Comparison of ENCODE assay signal across 10 cellular contexts in the genomic region with DNA sequence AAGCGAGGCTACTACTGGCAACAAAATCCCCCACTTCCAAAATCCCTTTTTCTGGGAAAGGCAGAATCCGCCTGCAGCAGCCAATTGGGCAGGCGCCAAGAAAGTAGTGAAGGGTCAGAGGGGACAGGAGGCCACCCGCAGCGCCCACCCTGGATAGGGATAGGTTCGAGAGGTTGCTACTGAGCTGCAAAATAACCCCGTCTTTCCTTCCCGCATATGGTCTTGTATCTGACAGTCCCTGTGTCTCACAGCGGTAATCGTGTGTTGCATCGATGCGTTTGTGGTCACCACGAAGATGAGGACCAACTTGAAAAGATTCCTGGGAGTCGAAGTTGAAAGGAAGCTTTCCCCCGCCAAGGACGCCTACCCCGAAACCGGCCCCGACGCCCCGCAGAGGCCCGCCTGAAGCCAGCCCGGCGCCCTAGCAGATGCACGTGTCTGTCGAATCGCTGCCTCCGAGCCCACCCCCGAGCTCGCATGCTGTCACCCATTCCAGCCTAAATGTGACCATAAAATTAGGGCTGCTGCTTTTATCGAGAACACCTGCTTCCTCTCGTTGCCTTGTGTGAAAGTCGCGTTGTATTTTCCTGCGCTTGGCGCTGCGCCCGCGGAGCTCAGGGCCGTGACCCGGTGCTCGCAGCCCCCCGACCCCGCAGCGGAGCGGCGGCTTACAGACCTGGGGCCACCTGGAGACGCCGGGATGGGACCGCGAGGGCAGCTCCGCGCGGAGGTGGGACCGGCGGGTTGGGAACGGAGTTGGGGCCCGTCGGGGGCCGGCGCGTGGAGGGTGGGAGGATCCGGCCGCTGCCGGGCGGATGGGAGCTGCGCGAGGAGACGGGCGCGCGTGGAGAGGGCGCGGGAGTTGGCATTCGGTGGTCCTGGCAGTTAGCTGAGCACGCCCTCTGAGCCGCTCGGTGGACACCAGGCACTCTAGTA. TPM values are rescaled to one million over a fixed set of nuclear protein-coding genes. Genes with fewer than 3 reads are reported as not detected.
DNase-seq lines count a peak whose midpoint lies in the region; ATAC-seq and TF ChIP-seq lines count a peak whose summit lies in the region.
"Had no signal": no experiment of that assay in that cellular context is flagged by ENCODE, and none has a peak within 500 bp of the region (broad histone marks: within the 10 kb centered on the region; RNA-seq: fewer than 3 reads in every experiment).

Gene CMTM2 (plus strand): TSS at position 868 of the 936 bp plus-strand sequence. CDS start 145 bp downstream, outside the sequence.

- no peak within 1 kb of the TSS for H3K27ac ChIP-seq in OCI-LY7 (ENCODE audit: low read depth, low read length, poor library complexity, severe bottlenecking)

- H3K36me3 ChIP-seq in kidney epithelial cell (ENCODE audit: control insufficient read depth, insufficient read depth, low read length) (no peaks in the 10 kb centered on the region), OCI-LY7 (ENCODE audit: insufficient read depth, low read length) (no peaks in the 10 kb centered on the region)

- intact Hi-C loops in OCI-LY7 (cut with micrococcal nuclease; ENCODE audit: unreplicated experiment), result no loop called here

- peaks cover 5% of the 10 kb centered on the region for H3K36me3 Mint-ChIP-seq in activated CD4-positive, alpha-beta T cell treated with anti-CD3 and anti-CD28 coated beads, Interleukin-2, amount 10 ng/mL, durations not matched to agents 7 days and 5 days (ENCODE audit: low read depth)
- H3K36me3 Mint-ChIP-seq in activated naive CD8-positive, alpha-beta T cell treated with anti-CD3 and anti-CD28 coated beads for 36 hours, result no peaks in the 10 kb centered on the region

- CTCF ChIA-PET in activated CD4-positive, alpha-beta T cell treated with anti-CD3 and anti-CD28 coated beads, Interleukin-2, amount 10 ng/mL, durations not matched to agents 7 days and 5 days (lab: Charles Lee), result interaction anchor here (0.6 to 3.1 kb wide), 11 partner anchors 8 to 289 kb away, joined by 3 to 14 read pairs (median 5); partner anchors contain the start of gene CKLF
- CTCF ChIA-PET in OCI-LY7 (lab: Charles Lee; ENCODE audit: unreplicated experiment), result no interaction called here

- no peaks in the 10 kb centered on the region for H3K79me2 ChIP-seq in OCI-LY7 (ENCODE audit: insufficient read depth, low read depth, low read length)

- BruUV-seq in OCI-LY7 (replicated peaks; lab: Mats Ljungman, UMichigan), result no TSS peak

- peaks cover 16% of the 10 kb centered on the region for H3K27me3 ChIP-seq in kidney epithelial cell (ENCODE audit: control insufficient read depth, insufficient read depth, low read length)

- H3K4me1 Mint-ChIP-seq in activated CD4-positive, alpha-beta T cell treated with anti-CD3 and anti-CD28 coated beads, Interleukin-2, amount 10 ng/mL, durations not matched to agents 7 days and 5 days, result peaks cover 13% of the 10 kb centered on the region
- H3K4me1 Mint-ChIP-seq in activated naive CD8-positive, alpha-beta T cell treated with anti-CD3 and anti-CD28 coated beads for 36 hours, result peaks cover 10% of the 10 kb centered on the region
- peaks cover 31% of the 10 kb centered on the region for H3K4me1 Mint-ChIP-seq in stimulated activated naive CD8-positive, alpha-beta T cell treated with anti-CD3 and anti-CD28 coated beads, Interleukin-15, amount 100 ng/mL, for 72 hours

- no peak within 1 kb of the TSS for H3K27ac Mint-ChIP-seq in activated CD4-positive, alpha-beta T cell treated with anti-CD3 and anti-CD28 coated beads, Interleukin-2, amount 10 ng/mL, durations not matched to agents 7 days and 5 days
- no peak within 1 kb of the TSS for H3K27ac Mint-ChIP-seq in activated naive CD8-positive, alpha-beta T cell treated with anti-CD3 and anti-CD28 coated beads for 36 hours
- H3K27ac Mint-ChIP-seq in stimulated activated naive CD8-positive, alpha-beta T cell treated with anti-CD3 and anti-CD28 coated beads, Interleukin-15, amount 100 ng/mL, for 72 hours, result peak within 1 kb of the TSS; percentile 24 to 76

- H3K9me3 Mint-ChIP-seq in activated CD4-positive, alpha-beta T cell treated with anti-CD3 and anti-CD28 coated beads, Interleukin-2, amount 10 ng/mL, durations not matched to agents 7 days and 5 days, result no peaks in the 10 kb centered on the region
- H3K9me3 Mint-ChIP-seq in activated naive CD8-positive, alpha-beta T cell treated with anti-CD3 and anti-CD28 coated beads for 36 hours, result no peaks in the 10 kb centered on the region
- no peaks in the 10 kb centered on the region for H3K9me3 Mint-ChIP-seq in stimulated activated naive CD8-positive, alpha-beta T cell treated with anti-CD3 and anti-CD28 coated beads, Interleukin-15, amount 100 ng/mL, for 72 hours

- H3K4me3 Mint-ChIP-seq in activated CD4-positive, alpha-beta T cell treated with anti-CD3 and anti-CD28 coated beads, Interleukin-2, amount 10 ng/mL, durations not matched to agents 7 days and 5 days, result peak within 1 kb of the TSS; percentile 16
- peak within 1 kb of the TSS; percentile 54 for H3K4me3 Mint-ChIP-seq in activated naive CD8-positive, alpha-beta T cell treated with anti-CD3 and anti-CD28 coated beads for 36 hours
- peak within 1 kb of the TSS; percentile 70 to 77 for H3K4me3 Mint-ChIP-seq in stimulated activated naive CD8-positive, alpha-beta T cell treated with anti-CD3 and anti-CD28 coated beads, Interleukin-15, amount 100 ng/mL, for 72 hours

- H3K4me2 ChIP-seq in OCI-LY7 (ENCODE audit: low read length), result no peak within 1 kb of the TSS

- POLR2A ChIA-PET in activated CD4-positive, alpha-beta T cell treated with anti-CD3 and anti-CD28 coated beads, Interleukin-2, amount 10 ng/mL, durations not matched to agents 7 days and 5 days (lab: Charles Lee), result no interaction called here
- POLR2A ChIA-PET in OCI-LY7 (lab: Charles Lee), result interaction anchor here (0.6 kb wide), 1 partner anchor 115 kb away, joined by 4 read pairs; no protein-coding TSS in a partner anchor

- TF ChIP-seq CTCF in kidney epithelial cell (IDR thresholded peaks at IDR 0.05; ENCODE audit: insufficient read depth, low read length, poor library complexity, severe bottlenecking) (no peak), OCI-LY7 (conservative IDR thresholded peaks at IDR 0.05; ENCODE audit: low read length) (no peak)

- DNase-seq in activated CD4-positive, alpha-beta T cell treated with anti-CD3 and anti-CD28 coated beads, Interleukin-2, amount 10 ng/mL, durations not matched to agents 7 days and 5 days, result no peak
- DNase-seq in activated CD4-positive, alpha-beta T cell treated with anti-CD3 and anti-CD28 coated beads for 1 hour, result no peak
- no peak for DNase-seq in activated naive CD8-positive, alpha-beta T cell treated with anti-CD3 and anti-CD28 coated beads for 36 hours
- DNase-seq in kidney epithelial cell (ENCODE audit: low read depth) (no peak), OCI-LY7 (ENCODE audit: low spot score) (no peak), OCI-M2 (lab: John Stamatoyannopoulos, UW; ENCODE audit: unreplicated experiment) (no peak)
- DNase-seq in stimulated activated naive CD8-positive, alpha-beta T cell treated with anti-CD3 and anti-CD28 coated beads, Interleukin-15, amount 100 ng/mL, for 72 hours, result no peak
- no peak for DNase-seq in activated CD4-positive, CD25-positive, alpha-beta regulatory T cell (lab: John Stamatoyannopoulos, UW)
- DNase-seq: SHP77 treated with DMSO at 0.1 percent for 48 hours had no signal

- peaks cover 40% of the 10 kb centered on the region for H3K27me3 Mint-ChIP-seq in activated CD4-positive, alpha-beta T cell treated with anti-CD3 and anti-CD28 coated beads, Interleukin-2, amount 10 ng/mL, durations not matched to agents 7 days and 5 days
- H3K27me3 Mint-ChIP-seq in activated naive CD8-positive, alpha-beta T cell treated with anti-CD3 and anti-CD28 coated beads for 36 hours, result peaks cover 37% of the 10 kb centered on the region
- peaks cover 49% of the 10 kb centered on the region for H3K27me3 Mint-ChIP-seq in stimulated activated naive CD8-positive, alpha-beta T cell treated with anti-CD3 and anti-CD28 coated beads, Interleukin-15, amount 100 ng/mL, for 72 hours

- no peaks in the 10 kb centered on the region for H4K20me1 ChIP-seq in OCI-LY7 (ENCODE audit: insufficient read depth, low read length)

- ATAC-seq in stimulated activated naive CD8-positive, alpha-beta T cell treated with anti-CD3 and anti-CD28 coated beads, Interleukin-15, amount 100 ng/mL, for 72 hours, result peak; percentile 58
- ATAC-seq: left lobe of liver had no signal

- H3K9me3 ChIP-seq in OCI-LY7 (ENCODE audit: low read length), result no peaks in the 10 kb centered on the region

- H3K9me2 ChIP-seq in OCI-LY7 (ENCODE audit: insufficient read depth, low read length), result no peaks in the 10 kb centered on the region

- H2AFZ ChIP-seq in OCI-LY7 (ENCODE audit: low read length), result no peak within 1 kb of the TSS

- H3K4me3 ChIP-seq in kidney epithelial cell (ENCODE audit: low read depth, low read length) (peak within 1 kb of the TSS; percentile 19), OCI-LY7 (ENCODE audit: low read depth, low read length, poor library complexity, severe bottlenecking) (no peak within 1 kb of the TSS)

- no peaks in the 10 kb centered on the region for H3K4me1 ChIP-seq in OCI-LY7 (ENCODE audit: insufficient read depth, low read length, poor library complexity, severe bottlenecking)

RNA-seq across cellular contexts. Expression of gene CMTM2, which starts in this region (rescaled TPM):
- total RNA-seq in activated CD4-positive, alpha-beta T cell treated with anti-CD3 and anti-CD28 coated beads, Interleukin-2, amount 10 ng/mL, durations not matched to agents 7 days and 5 days, result under 1 TPM; 0.73 to 0.97 TPM
- not detected for total RNA-seq in activated naive CD8-positive, alpha-beta T cell treated with anti-CD3 and anti-CD28 coated beads for 36 hours
- 0.54 and 1.4 TPM in 2 replicates for total RNA-seq in kidney epithelial cell
- total RNA-seq in OCI-LY7 (2014; rRNA removed; shearing (Covaris generic)), result 0.19 TPM in 1 of 2 replicates, not detected in the other
- total RNA-seq in OCI-LY7 (2022), result 0.91 TPM in 1 of 2 replicates, not detected in the other
- total RNA-seq: left lobe of liver had no signal

Comparison
In these comparisons a context has a peak if more than half of its experiments do, and no peak if none do; other contexts are left out.
1. H3K27ac Mint-ChIP-seq: peak in stimulated activated naive CD8-positive, alpha-beta T cell treated with anti-CD3 and anti-CD28 coated beads, Interleukin-15, amount 100 ng/mL, for 72 hours (2 of 2); none in activated CD4-positive, alpha-beta T cell treated with anti-CD3 and anti-CD28 coated beads, Interleukin-2, amount 10 ng/mL, durations not matched to agents 7 days and 5 days (single experiment) and activated naive CD8-positive, alpha-beta T cell treated with anti-CD3 and anti-CD28 coated beads for 36 hours (single experiment).
2. H3K4me3 Mint-ChIP-seq: peak in every context shown above with its lines; median percentile 74 in stimulated activated naive CD8-positive, alpha-beta T cell treated with anti-CD3 and anti-CD28 coated beads, Interleukin-15, amount 100 ng/mL, for 72 hours; 54 in activated naive CD8-positive, alpha-beta T cell treated with anti-CD3 and anti-CD28 coated beads for 36 hours; 16 in activated CD4-positive, alpha-beta T cell treated with anti-CD3 and anti-CD28 coated beads, Interleukin-2, amount 10 ng/mL, durations not matched to agents 7 days and 5 days.